ENCODE assay signal across 2 cellular contexts in genomic region chr19:3315676-3315973, GRCh38.
A peak's percentile ranks its signal among the peaks of the same experiment; 100 is the strongest.
TF ChIP-seq lines count a peak whose summit lies in the region.

No MANE protein-coding gene starts in this region.

TF ChIP-seq in HEK293, 187 proteins besides CTCF, POLR2A, EP300 and RAD21 (continued from another document):
- TF ChIP-seq TSHZ1 (tag by site-specific recombination; IDR thresholded peaks at IDR 0.05; ENCODE audit: borderline replicate concordance): no peak

TF ChIP-seq in K562, 482 proteins besides CTCF, POLR2A, EP300 and RAD21 (continued from another document):
- TF ChIP-seq BCOR (IDR thresholded peaks at IDR 0.05) (peak; percentile 17; the same call in 1 of the 2 replicates), NFIC (IDR thresholded peaks at IDR 0.05) (no peak), RAD51 (IDR thresholded peaks at IDR 0.05; ENCODE audit: borderline replicate concordance, low read depth) (no peak)
